ENCODE assay signal across 1 cellular context in the genomic region with DNA sequence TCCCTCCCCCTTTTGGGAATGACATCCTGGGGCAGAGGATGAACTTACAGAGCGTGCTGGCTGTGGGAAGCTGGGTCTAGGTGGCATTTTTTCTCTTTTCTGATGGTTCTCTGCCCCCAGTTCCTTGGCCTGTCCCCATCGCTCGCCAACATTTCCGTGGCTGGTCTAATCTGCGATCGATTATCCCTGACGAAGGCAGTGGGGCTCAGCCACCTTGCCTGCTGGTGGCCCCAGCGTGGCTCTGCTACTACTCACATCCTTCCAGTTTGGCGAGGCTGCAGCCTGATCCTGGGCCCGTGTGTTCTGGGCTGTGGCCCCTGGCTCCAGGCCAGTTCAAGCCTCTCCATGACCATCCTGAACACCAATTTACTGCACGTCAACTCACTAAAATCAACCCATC.
TF ChIP-seq lines count a peak whose summit lies in the region.

No MANE protein-coding gene starts in this region.

TF ChIP-seq in H1, 55 proteins besides CTCF, POLR2A, EP300 and RAD21:
- TF ChIP-seq, protein P1, sequence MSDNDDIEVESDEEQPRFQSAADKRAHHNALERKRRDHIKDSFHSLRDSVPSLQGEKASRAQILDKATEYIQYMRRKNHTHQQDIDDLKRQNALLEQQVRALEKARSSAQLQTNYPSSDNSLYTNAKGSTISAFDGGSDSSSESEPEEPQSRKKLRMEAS (IDR thresholded peaks at IDR 0.05) = no peak
- TF ChIP-seq ASH2L (IDR thresholded peaks at IDR 0.05; ENCODE audit: low read length) = no peak
- TF ChIP-seq USF2 (IDR thresholded peaks at IDR 0.05; ENCODE audit: low read length) = no peak
- no peak for TF ChIP-seq SP1 (IDR thresholded peaks at IDR 0.05; ENCODE audit: low read depth, low read length)
- TF ChIP-seq CTBP2 (IDR thresholded peaks at IDR 0.05; ENCODE audit: borderline replicate concordance, insufficient read depth, insufficient read length, low read length) = no peak
- no peak for TF ChIP-seq GTF2F1 (IDR thresholded peaks at IDR 0.05; ENCODE audit: borderline replicate concordance, low read depth, low read length)
- no peak for TF ChIP-seq KDM1A (IDR thresholded peaks at IDR 0.05; ENCODE audit: borderline replicate concordance, low read length)
- no peak for TF ChIP-seq HDAC6 (IDR thresholded peaks at IDR 0.05; ENCODE audit: low read depth, low read length)
- TF ChIP-seq CHD2 (IDR thresholded peaks at IDR 0.05; ENCODE audit: low read length) = no peak
